9 cellular contexts compared by ENCODE assay signal in the genomic region with DNA sequence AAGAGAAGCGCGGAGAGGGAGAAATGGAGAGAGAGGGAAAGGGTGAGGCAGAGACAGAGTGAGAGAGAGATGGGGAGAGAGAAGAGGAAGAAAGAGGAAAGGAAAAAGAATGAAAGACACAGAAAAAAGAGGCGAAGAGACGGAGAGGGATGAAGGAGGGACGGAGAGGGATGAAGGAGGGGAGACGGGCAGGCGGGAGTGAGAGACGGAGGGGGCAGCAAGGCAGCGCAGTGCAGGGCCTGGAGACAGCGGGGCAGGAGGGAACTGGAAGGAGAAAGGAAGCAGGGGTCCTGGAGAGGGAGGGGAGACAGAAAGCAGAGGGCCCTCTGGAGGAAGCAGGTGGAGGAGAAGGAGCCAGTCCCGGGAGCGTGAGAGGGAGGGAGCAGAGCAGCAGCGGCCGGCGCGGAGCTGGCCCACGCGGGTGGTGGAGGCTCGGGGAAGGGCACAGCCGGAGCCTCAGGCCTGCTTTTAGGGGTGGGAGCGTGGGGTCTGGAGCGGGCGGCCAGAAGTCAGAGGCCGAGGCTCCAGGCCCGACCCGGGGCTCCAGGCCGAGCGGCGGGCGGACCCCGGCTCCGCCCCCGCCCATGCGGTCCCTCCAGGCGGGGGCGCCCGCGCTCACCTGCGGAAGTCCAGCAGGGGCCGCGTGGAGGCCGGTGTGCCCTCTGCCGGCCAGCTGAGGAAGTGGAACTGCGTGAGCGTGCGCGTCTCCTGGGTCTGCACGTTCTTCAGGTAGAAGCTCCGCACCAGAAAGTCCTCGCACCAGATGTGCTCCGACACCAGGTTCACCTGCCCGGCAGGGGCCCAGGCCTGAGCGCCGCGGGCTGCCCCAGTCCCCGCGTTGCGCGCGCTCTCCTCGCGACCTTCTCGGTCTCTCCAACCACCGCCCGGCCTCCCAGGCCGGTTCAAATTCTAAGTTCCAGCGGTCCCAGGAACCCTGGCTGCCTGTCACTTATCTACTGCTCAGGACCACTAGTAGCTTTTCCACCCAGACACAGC. TPM values are rescaled to one million over a fixed set of nuclear protein-coding genes. Genes with fewer than 3 reads are reported as not detected.
DNase-seq lines count a peak whose midpoint lies in the region; ATAC-seq, FAIRE-seq and TF ChIP-seq lines count a peak whose summit lies in the region.
"Had no signal": no experiment of that assay in that cellular context is flagged by ENCODE, and none has a peak within 500 bp of the region (broad histone marks: within the 10 kb centered on the region; RNA-seq: fewer than 3 reads in every experiment).

No MANE protein-coding gene starts in this region.

- no peak for FAIRE-seq in kidney (lab: Jason Lieb, UNC)
- FAIRE-seq: A204.1 had no signal

- intact Hi-C loops in kidney (cut with DNase I): no loop called here

- ATAC-seq in HG02884 (IDR thresholded peaks at IDR 0.05; ENCODE audit: unreplicated experiment): peak; percentile 87

- H3K36me3 ChIP-seq in kidney (ENCODE audit: control insufficient read depth in 1 of 2, insufficient read depth in 2 of 2, low read length in 2 of 2): no peaks in the 10 kb centered on the region

- H3K27ac ChIP-seq in kidney (ENCODE audit: low read depth in 2 of 2, low read length in 2 of 2): peak overlapping the region in 1 of 2 donors; percentile 57

- peak overlapping the region; percentile 31 to 65 for H3K9ac ChIP-seq in kidney (ENCODE audit: low read length in 2 of 2)

- no peaks in the 10 kb centered on the region for H3K9me3 ChIP-seq in kidney (ENCODE audit: control insufficient read depth in 1 of 2, low read length in 2 of 2)

- peak; percentile 8 to 81 (median 14) for DNase-seq in NCI-H1417 (lab: John Stamatoyannopoulos, UW)
- no peak for DNase-seq in NCI-H1417 treated with DMSO at 0.1 percent for 48 hours (lab: John Stamatoyannopoulos, UW)
- peak; percentile 35 for DNase-seq in NCI-H2029 treated with DMSO at 0.1 percent for 48 hours (lab: John Stamatoyannopoulos, UW)
- DNase-seq in cardiac fibroblast (ENCODE audit: low read depth in 2 of 2): peak; percentile 77 to 87
- DNase-seq in kidney: peak; percentile 94
- peak; percentile 91 for DNase-seq in stimulated activated CD4-positive, alpha-beta T cell treated with anti-CD3 and anti-CD28 coated beads, Interleukin-15, amount 100 ng/mL, for 24 hours

- H3K4me3 ChIP-seq in WI38 (ENCODE audit: low read depth, low read length) (peak overlapping the region; percentile 51), cardiac fibroblast (replicated peaks in 1 of 2; ENCODE audit: low read depth in 2 of 2, low read length in 2 of 2) (peak overlapping the region; percentile 43 to 51), kidney (ENCODE audit: low read length in 2 of 2) (peak overlapping the region; percentile 47 to 59)

- peaks cover 3 to 6% of the 10 kb centered on the region in 2 donors for H3K4me1 ChIP-seq in kidney (ENCODE audit: control insufficient read depth in 1 of 2, insufficient read depth in 1 of 2, low read depth in 1 of 2, low read length in 2 of 2)

- TF ChIP-seq CTCF in WI38 (IDR thresholded peaks at IDR 0.05; ENCODE audit: low read depth, low read length) (peak; percentile 88), cardiac fibroblast (IDR thresholded peaks at IDR 0.05; ENCODE audit: low read depth, low read length) (peak; percentile 84), kidney (IDR thresholded peaks at IDR 0.05; ENCODE audit: borderline replicate concordance, extremely low read depth, insufficient read depth) (peak; percentile 99)

RNA-seq across cellular contexts. Expression of a gene that starts 14.5 kb away (rescaled TPM):
- total RNA-seq in kidney: not detected
- polyA plus RNA-seq in kidney (ENCODE audit: insufficient read depth, low read depth, low replicate concordance): not detected

RNA-seq across cellular contexts. Expression of a gene that starts 15.5 kb away (rescaled TPM):
- 94.3 TPM for total RNA-seq in kidney
- polyA plus RNA-seq in kidney (ENCODE audit: insufficient read depth, low read depth, low replicate concordance): 128 TPM

RNA-seq across cellular contexts. Expression of a gene that starts 37.9 kb away (rescaled TPM):
- total RNA-seq in kidney: not detected
- not detected for polyA plus RNA-seq in kidney (ENCODE audit: insufficient read depth, low read depth, low replicate concordance)

RNA-seq across cellular contexts. Expression of a gene that starts 40.9 kb away (rescaled TPM):
- 49.4 TPM for total RNA-seq in kidney
- 156 TPM for polyA plus RNA-seq in kidney (ENCODE audit: insufficient read depth, low read depth, low replicate concordance)

RNA-seq across cellular contexts. Expression of a gene that starts 41.6 kb away (rescaled TPM):
- 0.98 TPM for total RNA-seq in kidney
- 15.4 TPM for polyA plus RNA-seq in kidney (ENCODE audit: insufficient read depth, low read depth, low replicate concordance)
